ENCODE assay signal across 1 cellular context in genomic region chr13:98141938-98142426, GRCh38.
A peak's percentile ranks its signal among the peaks of the same experiment; 100 is the strongest.
TF ChIP-seq lines count a peak whose summit lies in the region.

No MANE protein-coding gene starts in this region.

TF ChIP-seq in HepG2, 621 proteins besides CTCF, POLR2A, EP300 and RAD21 (continued from another document and continues in another):
- TF ChIP-seq, protein P1, sequence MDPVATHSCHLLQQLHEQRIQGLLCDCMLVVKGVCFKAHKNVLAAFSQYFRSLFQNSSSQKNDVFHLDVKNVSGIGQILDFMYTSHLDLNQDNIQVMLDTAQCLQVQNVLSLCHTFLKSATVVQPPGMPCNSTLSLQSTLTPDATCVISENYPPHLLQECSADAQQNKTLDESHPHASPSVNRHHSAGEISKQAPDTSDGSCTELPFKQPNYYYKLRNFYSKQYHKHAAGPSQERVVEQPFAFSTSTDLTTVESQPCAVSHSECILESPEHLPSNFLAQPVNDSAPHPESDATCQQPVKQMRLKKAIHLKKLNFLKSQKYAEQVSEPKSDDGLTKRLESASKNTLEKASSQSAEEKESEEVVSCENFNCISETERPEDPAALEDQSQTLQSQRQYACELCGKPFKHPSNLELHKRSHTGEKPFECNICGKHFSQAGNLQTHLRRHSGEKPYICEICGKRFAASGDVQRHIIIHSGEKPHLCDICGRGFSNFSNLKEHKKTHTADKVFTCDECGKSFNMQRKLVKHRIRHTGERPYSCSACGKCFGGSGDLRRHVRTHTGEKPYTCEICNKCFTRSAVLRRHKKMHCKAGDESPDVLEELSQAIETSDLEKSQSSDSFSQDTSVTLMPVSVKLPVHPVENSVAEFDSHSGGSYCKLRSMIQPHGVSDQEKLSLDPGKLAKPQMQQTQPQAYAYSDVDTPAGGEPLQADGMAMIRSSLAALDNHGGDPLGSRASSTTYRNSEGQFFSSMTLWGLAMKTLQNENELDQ (CRISPR knock-in tag; IDR thresholded peaks at IDR 0.05; ENCODE audit: borderline replicate concordance), result no peak
- TF ChIP-seq ZNF329 (CRISPR knock-in tag; IDR thresholded peaks at IDR 0.05; ENCODE audit: low read depth) (peak; percentile 44), TBX3 (IDR thresholded peaks at IDR 0.05; ENCODE audit: borderline replicate concordance) (no peak), KLF6 (CRISPR knock-in tag; IDR thresholded peaks at IDR 0.05) (no peak), XRCC5 (optimal IDR thresholded peaks at IDR 0.05; ENCODE audit: low read length) (no peak), ZNF235 (CRISPR knock-in tag; IDR thresholded peaks at IDR 0.05; ENCODE audit: borderline replicate concordance) (no peak), ZNF280D (CRISPR knock-in tag; IDR thresholded peaks at IDR 0.05) (0 out of 2 replicates have a peak, but pooled peaks have one; percentile 16), EEA1 (CRISPR knock-in tag; IDR thresholded peaks at IDR 0.05; ENCODE audit: borderline replicate concordance) (no peak), TRIM22 (IDR thresholded peaks at IDR 0.05) (no peak), ZSCAN29 (CRISPR knock-in tag; conservative IDR thresholded peaks at IDR 0.05) (no peak), ZNF614 (CRISPR knock-in tag; IDR thresholded peaks at IDR 0.05; ENCODE audit: borderline replicate concordance) (no peak; the same call in 1 of the 2 replicates), DZIP1 (CRISPR knock-in tag; IDR thresholded peaks at IDR 0.05) (0 out of 2 replicates have a peak, but pooled peaks have one; percentile 42), ATF1 (CRISPR knock-in tag; IDR thresholded peaks at IDR 0.05) (no peak), ZNF512B (CRISPR knock-in tag; IDR thresholded peaks at IDR 0.05; ENCODE audit: borderline replicate concordance) (no peak), MAF1 (CRISPR knock-in tag; IDR thresholded peaks at IDR 0.05; ENCODE audit: borderline replicate concordance) (no peak), ASH2L (IDR thresholded peaks at IDR 0.05; ENCODE audit: insufficient read length, low read depth, low read length) (no peak), IRF9 (CRISPR knock-in tag; IDR thresholded peaks at IDR 0.05; ENCODE audit: borderline replicate concordance) (no peak), ZNF446 (CRISPR knock-in tag; IDR thresholded peaks at IDR 0.05) (no peak), ZNF567 (CRISPR knock-in tag; IDR thresholded peaks at IDR 0.05; ENCODE audit: borderline replicate concordance) (no peak), MZF1 (CRISPR knock-in tag; IDR thresholded peaks at IDR 0.05; ENCODE audit: borderline replicate concordance) (no peak), SRF (IDR thresholded peaks at IDR 0.05; ENCODE audit: low read depth, low read length) (no peak), FLYWCH1 (CRISPR knock-in tag; IDR thresholded peaks at IDR 0.05) (no peak), ZNF660 (CRISPR knock-in tag; IDR thresholded peaks at IDR 0.05; ENCODE audit: borderline replicate concordance, low read depth) (no peak), ZSCAN30 (CRISPR knock-in tag; IDR thresholded peaks at IDR 0.05) (0 out of 2 replicates have a peak, but pooled peaks have one; percentile 66), ZNF740 (CRISPR knock-in tag; IDR thresholded peaks at IDR 0.05) (no peak), NPAS2 (CRISPR knock-in tag; IDR thresholded peaks at IDR 0.05; ENCODE audit: borderline replicate concordance) (no peak), MIER2 (CRISPR knock-in tag; IDR thresholded peaks at IDR 0.05) (no peak), SRSF4 (IDR thresholded peaks at IDR 0.05; ENCODE audit: low read depth, low read length, poor library complexity, severe bottlenecking) (no peak), ZNF766 (CRISPR knock-in tag; IDR thresholded peaks at IDR 0.05; ENCODE audit: borderline replicate concordance) (no peak), NFE2 (CRISPR knock-in tag; IDR thresholded peaks at IDR 0.05) (no peak)
- TF ChIP-seq, protein P2, sequence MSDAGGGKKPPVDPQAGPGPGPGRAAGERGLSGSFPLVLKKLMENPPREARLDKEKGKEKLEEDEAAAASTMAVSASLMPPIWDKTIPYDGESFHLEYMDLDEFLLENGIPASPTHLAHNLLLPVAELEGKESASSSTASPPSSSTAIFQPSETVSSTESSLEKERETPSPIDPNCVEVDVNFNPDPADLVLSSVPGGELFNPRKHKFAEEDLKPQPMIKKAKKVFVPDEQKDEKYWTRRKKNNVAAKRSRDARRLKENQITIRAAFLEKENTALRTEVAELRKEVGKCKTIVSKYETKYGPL (CRISPR knock-in tag; IDR thresholded peaks at IDR 0.05), result no peak
- TF ChIP-seq, protein P3, sequence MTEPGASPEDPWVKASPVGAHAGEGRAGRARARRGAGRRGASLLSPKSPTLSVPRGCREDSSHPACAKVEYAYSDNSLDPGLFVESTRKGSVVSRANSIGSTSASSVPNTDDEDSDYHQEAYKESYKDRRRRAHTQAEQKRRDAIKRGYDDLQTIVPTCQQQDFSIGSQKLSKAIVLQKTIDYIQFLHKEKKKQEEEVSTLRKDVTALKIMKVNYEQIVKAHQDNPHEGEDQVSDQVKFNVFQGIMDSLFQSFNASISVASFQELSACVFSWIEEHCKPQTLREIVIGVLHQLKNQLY (CRISPR knock-in tag; IDR thresholded peaks at IDR 0.05), result no peak
- TF ChIP-seq, protein P4, sequence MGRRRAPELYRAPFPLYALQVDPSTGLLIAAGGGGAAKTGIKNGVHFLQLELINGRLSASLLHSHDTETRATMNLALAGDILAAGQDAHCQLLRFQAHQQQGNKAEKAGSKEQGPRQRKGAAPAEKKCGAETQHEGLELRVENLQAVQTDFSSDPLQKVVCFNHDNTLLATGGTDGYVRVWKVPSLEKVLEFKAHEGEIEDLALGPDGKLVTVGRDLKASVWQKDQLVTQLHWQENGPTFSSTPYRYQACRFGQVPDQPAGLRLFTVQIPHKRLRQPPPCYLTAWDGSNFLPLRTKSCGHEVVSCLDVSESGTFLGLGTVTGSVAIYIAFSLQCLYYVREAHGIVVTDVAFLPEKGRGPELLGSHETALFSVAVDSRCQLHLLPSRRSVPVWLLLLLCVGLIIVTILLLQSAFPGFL (CRISPR knock-in tag; IDR thresholded peaks at IDR 0.05), result no peak
- TF ChIP-seq, protein P5, sequence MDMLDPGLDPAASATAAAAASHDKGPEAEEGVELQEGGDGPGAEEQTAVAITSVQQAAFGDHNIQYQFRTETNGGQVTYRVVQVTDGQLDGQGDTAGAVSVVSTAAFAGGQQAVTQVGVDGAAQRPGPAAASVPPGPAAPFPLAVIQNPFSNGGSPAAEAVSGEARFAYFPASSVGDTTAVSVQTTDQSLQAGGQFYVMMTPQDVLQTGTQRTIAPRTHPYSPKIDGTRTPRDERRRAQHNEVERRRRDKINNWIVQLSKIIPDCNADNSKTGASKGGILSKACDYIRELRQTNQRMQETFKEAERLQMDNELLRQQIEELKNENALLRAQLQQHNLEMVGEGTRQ (IDR thresholded peaks at IDR 0.05; ENCODE audit: low read depth, low read length), result no peak
- TF ChIP-seq, protein P5 (CRISPR knock-in tag; IDR thresholded peaks at IDR 0.05; ENCODE audit: borderline replicate concordance), result no peak
- TF ChIP-seq, protein P6, sequence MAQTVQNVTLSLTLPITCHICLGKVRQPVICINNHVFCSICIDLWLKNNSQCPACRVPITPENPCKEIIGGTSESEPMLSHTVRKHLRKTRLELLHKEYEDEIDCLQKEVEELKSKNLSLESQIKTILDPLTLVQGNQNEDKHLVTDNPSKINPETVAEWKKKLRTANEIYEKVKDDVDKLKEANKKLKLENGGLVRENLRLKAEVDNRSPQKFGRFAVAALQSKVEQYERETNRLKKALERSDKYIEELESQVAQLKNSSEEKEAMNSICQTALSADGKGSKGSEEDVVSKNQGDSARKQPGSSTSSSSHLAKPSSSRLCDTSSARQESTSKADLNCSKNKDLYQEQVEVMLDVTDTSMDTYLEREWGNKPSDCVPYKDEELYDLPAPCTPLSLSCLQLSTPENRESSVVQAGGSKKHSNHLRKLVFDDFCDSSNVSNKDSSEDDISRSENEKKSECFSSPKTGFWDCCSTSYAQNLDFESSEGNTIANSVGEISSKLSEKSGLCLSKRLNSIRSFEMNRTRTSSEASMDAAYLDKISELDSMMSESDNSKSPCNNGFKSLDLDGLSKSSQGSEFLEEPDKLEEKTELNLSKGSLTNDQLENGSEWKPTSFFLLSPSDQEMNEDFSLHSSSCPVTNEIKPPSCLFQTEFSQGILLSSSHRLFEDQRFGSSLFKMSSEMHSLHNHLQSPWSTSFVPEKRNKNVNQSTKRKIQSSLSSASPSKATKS (CRISPR knock-in tag; IDR thresholded peaks at IDR 0.05), result 0 out of 2 replicates have a peak, but pooled peaks have one; percentile 67
